12 cellular contexts compared by ENCODE assay signal in the genomic region with DNA sequence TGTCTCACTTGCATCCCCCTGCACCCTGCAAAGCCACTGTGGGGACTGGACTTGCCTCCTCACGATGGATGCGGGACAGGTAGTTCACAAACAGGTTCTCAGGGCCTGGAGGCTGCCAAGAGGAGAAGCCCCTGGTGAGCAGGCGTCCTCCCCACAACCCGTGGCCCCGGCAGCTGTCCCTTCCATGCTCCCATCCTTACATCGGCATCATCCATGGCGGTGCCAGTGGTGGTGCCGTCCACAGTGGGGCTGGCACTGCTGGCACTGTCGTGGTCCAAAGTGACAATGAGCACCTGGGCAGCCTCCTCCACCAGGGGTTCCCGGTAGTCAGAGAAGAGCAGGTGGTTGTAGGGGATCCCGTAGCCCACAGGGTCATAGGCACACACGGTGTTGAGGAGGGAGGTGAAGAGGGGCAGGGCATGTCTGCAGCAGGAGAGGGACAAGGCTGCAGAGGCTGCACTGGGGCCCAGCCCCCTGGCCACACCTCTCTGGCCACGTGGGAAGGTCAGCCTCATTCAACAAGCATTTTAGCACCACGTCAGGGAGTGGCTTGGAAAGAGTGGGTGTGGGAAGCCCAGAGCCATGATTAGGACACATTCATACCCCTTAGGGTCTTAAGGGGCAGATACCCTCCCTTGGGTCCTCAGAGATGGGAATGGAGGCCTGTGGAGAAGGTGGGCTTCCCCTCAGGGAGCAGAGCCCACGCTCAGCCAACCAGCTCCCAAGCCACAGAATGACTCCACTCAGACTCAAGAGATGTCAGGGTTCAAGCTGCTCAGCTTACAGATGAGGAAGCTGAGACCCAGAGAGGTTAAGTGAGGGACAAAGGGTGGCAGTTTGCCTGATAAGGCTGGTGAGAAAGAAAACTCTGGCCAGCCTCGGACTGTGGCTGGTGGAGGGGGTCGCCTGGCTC. TPM values are rescaled to one million over a fixed set of nuclear protein-coding genes. Genes with fewer than 3 reads are reported as not detected.
DNase-seq lines count a peak whose midpoint lies in the region; FAIRE-seq and TF ChIP-seq lines count a peak whose summit lies in the region.
"Had no signal": no experiment of that assay in that cellular context is flagged by ENCODE, and none has a peak within 500 bp of the region (broad histone marks: within the 10 kb centered on the region; RNA-seq: fewer than 3 reads in every experiment).

No MANE protein-coding gene starts in this region.

- no peak overlapping the region for H3K4me3 ChIP-seq in sigmoid colon
- H3K4me3 ChIP-seq: coronary artery, PC-9, suprapubic skin had no signal

- H3K4me1 ChIP-seq in sigmoid colon, result peaks cover 0 to 4% (median 2%) of the 10 kb centered on the region in 4 donors

- no peaks in the 10 kb centered on the region for H3K27me3 ChIP-seq in sigmoid colon
- H3K27me3 ChIP-seq: suprapubic skin had no signal

- intact Hi-C loops in sigmoid colon (cut with DNase I), result loop anchor here (2.0 to 5.0 kb wide), 2 partner anchors 213 to 241 kb away; a partner anchor contains a TSS

- TF ChIP-seq CTCF in sigmoid colon (IDR thresholded peaks at IDR 0.05), result no peak

- TF ChIP-seq RAD21 in Ishikawa (IDR thresholded peaks at IDR 0.05; ENCODE audit: low read depth), result no peak

- no peaks in the 10 kb centered on the region for H3K36me3 ChIP-seq in sigmoid colon
- H3K36me3 ChIP-seq: suprapubic skin had no signal

- DNase-seq in astrocyte of the hippocampus (ENCODE audit: low read depth, low spot score), result peak; percentile 40
- DNase-seq in myocyte (ENCODE audit: low read depth), result peak; percentile 21
- DNase-seq in T-helper 9 cell, result no peak
- no peak for DNase-seq in activated CD8-positive, alpha-beta memory T cell treated with anti-CD3 and anti-CD28 coated beads, Interleukin-2, amount 50 U/mL, for 4 hours
- DNase-seq in sigmoid colon, result no peak

- no peak overlapping the region for H3K27ac ChIP-seq in sigmoid colon
- H3K27ac ChIP-seq: coronary artery, PC-9, suprapubic skin had no signal

- FAIRE-seq in G401.6 (lab: Jason Lieb, UNC), result peak; percentile 15
- FAIRE-seq: TTC549 had no signal

- no peak for TF ChIP-seq POLR2A in sigmoid colon (IDR thresholded peaks at IDR 0.05)

- 62 to 73% methylated on average over 17 of the region's 17 CpGs for WGBS in sigmoid colon, 2 donors

- TF ChIP-seq EP300 in Ishikawa (IDR thresholded peaks at IDR 0.05; ENCODE audit: borderline replicate concordance) (no peak), sigmoid colon (IDR thresholded peaks at IDR 0.05) (no peak)

- H3K9me3 ChIP-seq in sigmoid colon, result no peaks in the 10 kb centered on the region
- H3K9me3 ChIP-seq: Caco-2, suprapubic skin had no signal

TF ChIP-seq in Ishikawa, 13 proteins besides CTCF, POLR2A, EP300 and RAD21:
- TF ChIP-seq, protein P1, sequence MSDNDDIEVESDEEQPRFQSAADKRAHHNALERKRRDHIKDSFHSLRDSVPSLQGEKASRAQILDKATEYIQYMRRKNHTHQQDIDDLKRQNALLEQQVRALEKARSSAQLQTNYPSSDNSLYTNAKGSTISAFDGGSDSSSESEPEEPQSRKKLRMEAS (IDR thresholded peaks at IDR 0.05), result 0 out of 2 replicates have a peak, but pooled peaks have one; percentile 27
- TF ChIP-seq FOXM1 (IDR thresholded peaks at IDR 0.05; ENCODE audit: borderline replicate concordance, low read depth) (no peak), TEAD4 (IDR thresholded peaks at IDR 0.05) (no peak)
- TF ChIP-seq, protein P2, sequence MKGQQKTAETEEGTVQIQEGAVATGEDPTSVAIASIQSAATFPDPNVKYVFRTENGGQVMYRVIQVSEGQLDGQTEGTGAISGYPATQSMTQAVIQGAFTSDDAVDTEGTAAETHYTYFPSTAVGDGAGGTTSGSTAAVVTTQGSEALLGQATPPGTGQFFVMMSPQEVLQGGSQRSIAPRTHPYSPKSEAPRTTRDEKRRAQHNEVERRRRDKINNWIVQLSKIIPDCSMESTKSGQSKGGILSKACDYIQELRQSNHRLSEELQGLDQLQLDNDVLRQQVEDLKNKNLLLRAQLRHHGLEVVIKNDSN (IDR thresholded peaks at IDR 0.05), result peak; percentile 82

RNA-seq across cellular contexts. Expression of a gene that starts 12.5 kb away (rescaled TPM):
- 0.83 and 3.0 TPM in 2 replicates for total RNA-seq in myocyte
- 20.1 TPM for polyA plus RNA-seq in myocyte (2012)
- total RNA-seq in sigmoid colon, result 10 to 100 TPM in 1 of 4 donors, 1 to 10 TPM in 3; 7.1 to 21.6 (median 8.3) TPM
- 10 to 100 TPM; 23.4 to 34.8 (median 33.8) TPM for polyA plus RNA-seq in sigmoid colon

RNA-seq across cellular contexts. Expression of a gene that starts 24.4 kb away (rescaled TPM):
- total RNA-seq in myocyte (not detected in 2 replicates), sigmoid colon (not detected)
- polyA plus RNA-seq in myocyte (2012), result not detected
- polyA plus RNA-seq in sigmoid colon, result 1 to 10 TPM in 1 of 3 donors, under 1 TPM in 2; 0.28 to 1.8 (median 0.60) TPM
- total RNA-seq: Caco-2, PC-9 had no signal

RNA-seq across cellular contexts. Expression of a gene that starts 27.4 kb away (rescaled TPM):
- total RNA-seq in myocyte (22.5 and 23.6 TPM in 2 replicates), sigmoid colon (10 to 100 TPM in 3 of 4 donors, 1 to 10 TPM in 1; 9.3 to 16.9 (median 10.3) TPM)
- 47.0 TPM for polyA plus RNA-seq in myocyte (2012)
- polyA plus RNA-seq in sigmoid colon, result 1 to 10 TPM; 2.4 to 3.7 (median 3.0) TPM

RNA-seq across cellular contexts. Expression of a gene that starts 36.0 kb away (rescaled TPM):
- total RNA-seq in myocyte, result not detected in 2 replicates
- polyA plus RNA-seq in myocyte (2012), result not detected
- under 1 TPM in 2 of 4 donors, not detected in 2; 0.36 to 0.55 TPM for total RNA-seq in sigmoid colon
- 10 to 100 TPM in 1 of 3 donors, 1 to 10 TPM in 2; 4.8 to 21.0 (median 9.5) TPM for polyA plus RNA-seq in sigmoid colon
- total RNA-seq: Caco-2, PC-9 had no signal

RNA-seq across cellular contexts. Expression of a gene that starts 37.0 kb away (rescaled TPM):
- total RNA-seq in myocyte (not detected in 2 replicates), sigmoid colon (not detected)
- not detected for polyA plus RNA-seq in myocyte (2012)
- polyA plus RNA-seq in sigmoid colon, result under 1 TPM in 1 of 3 donors, not detected in 2; 0.09 TPM

Comparison
In these comparisons a context has a peak if more than half of its experiments do, and no peak if none do; other contexts are left out.
1. DNase-seq: peak in astrocyte of the hippocampus (single experiment) and myocyte (single experiment); none in T-helper 9 cell (single experiment), activated CD8-positive, alpha-beta memory T cell treated with anti-CD3 and anti-CD28 coated beads, Interleukin-2, amount 50 U/mL, for 4 hours (single experiment) and sigmoid colon (single experiment).